2 cellular contexts compared by ENCODE assay signal in the genomic region with DNA sequence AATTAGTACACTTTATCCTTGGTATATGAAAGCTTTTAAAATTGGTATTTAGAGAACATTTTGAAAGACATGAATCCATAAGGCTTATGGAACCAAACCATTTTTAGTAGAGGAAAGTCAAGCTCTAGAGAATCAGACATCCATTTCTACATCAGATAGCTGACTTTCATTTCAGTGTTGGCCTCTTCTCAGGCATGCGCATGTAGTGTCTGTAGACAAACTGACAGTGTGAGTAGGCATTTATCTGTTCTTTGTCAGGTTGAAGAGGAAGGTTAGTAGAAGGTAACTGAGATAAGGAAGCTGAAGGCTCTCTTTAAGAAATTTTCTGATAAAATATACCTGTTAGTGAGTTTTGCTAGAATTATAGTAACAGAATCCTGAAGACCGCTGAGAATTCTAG.
TF ChIP-seq lines count a peak whose summit lies in the region.

No MANE protein-coding gene starts in this region.

TF ChIP-seq in K562, 482 proteins besides CTCF, POLR2A, EP300 and RAD21:
- TF ChIP-seq NRF1 (conservative IDR thresholded peaks at IDR 0.05 in 1 of 2, IDR thresholded peaks at IDR 0.05 in 1 of 2), result peak; percentile 86 to 88
- no peak for TF ChIP-seq DPF2 (IDR thresholded peaks at IDR 0.05)

TF ChIP-seq in H1, 55 proteins besides CTCF, POLR2A, EP300 and RAD21 (continued from another document):
- TF ChIP-seq BRCA1 (IDR thresholded peaks at IDR 0.05; ENCODE audit: low read depth, low read length), result no peak
- no peak for TF ChIP-seq PHF8 (conservative IDR thresholded peaks at IDR 0.05; ENCODE audit: low read depth, low read length)
- no peak for TF ChIP-seq RBBP5 (IDR thresholded peaks at IDR 0.05; ENCODE audit: borderline replicate concordance, low read depth, low read length)
- TF ChIP-seq POLR2AphosphoS5 (IDR thresholded peaks at IDR 0.05; ENCODE audit: low read depth, low read length), result no peak
- no peak for TF ChIP-seq NRF1 (IDR thresholded peaks at IDR 0.05; ENCODE audit: low read depth, low read length)
- TF ChIP-seq, protein P1, sequence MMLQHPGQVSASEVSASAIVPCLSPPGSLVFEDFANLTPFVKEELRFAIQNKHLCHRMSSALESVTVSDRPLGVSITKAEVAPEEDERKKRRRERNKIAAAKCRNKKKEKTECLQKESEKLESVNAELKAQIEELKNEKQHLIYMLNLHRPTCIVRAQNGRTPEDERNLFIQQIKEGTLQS (IDR thresholded peaks at IDR 0.05; ENCODE audit: insufficient read depth, low read depth, low read length), result no peak
- no peak for TF ChIP-seq HDAC6 (IDR thresholded peaks at IDR 0.05; ENCODE audit: low read depth, low read length)
- no peak for TF ChIP-seq EZH2 (IDR thresholded peaks at IDR 0.05; ENCODE audit: low read depth, low read length, severe bottlenecking)
- no peak for TF ChIP-seq ZNF274 (IDR thresholded peaks at IDR 0.05; ENCODE audit: borderline replicate concordance, extremely low read depth, low read length)
- no peak for TF ChIP-seq SIX5 (IDR thresholded peaks at IDR 0.05; ENCODE audit: low read depth, low read length)
- TF ChIP-seq CBX8 (IDR thresholded peaks at IDR 0.05; ENCODE audit: borderline replicate concordance, low read depth, low read length), result no peak
- TF ChIP-seq SRF (IDR thresholded peaks at IDR 0.05; ENCODE audit: low read depth, low read length), result no peak
- no peak for TF ChIP-seq CREB1 (IDR thresholded peaks at IDR 0.05)
- TF ChIP-seq SUZ12 (IDR thresholded peaks at IDR 0.05; ENCODE audit: low read length), result no peak
- TF ChIP-seq KDM1A (IDR thresholded peaks at IDR 0.05; ENCODE audit: borderline replicate concordance, low read length), result no peak
- no peak for TF ChIP-seq CBX5 (IDR thresholded peaks at IDR 0.05; ENCODE audit: low read depth, low read length)
- TF ChIP-seq HDAC2 (IDR thresholded peaks at IDR 0.05; ENCODE audit: borderline replicate concordance in 1 of 2, low read depth in 2 of 2, low read length in 2 of 2), result no peak
- TF ChIP-seq, protein P2, sequence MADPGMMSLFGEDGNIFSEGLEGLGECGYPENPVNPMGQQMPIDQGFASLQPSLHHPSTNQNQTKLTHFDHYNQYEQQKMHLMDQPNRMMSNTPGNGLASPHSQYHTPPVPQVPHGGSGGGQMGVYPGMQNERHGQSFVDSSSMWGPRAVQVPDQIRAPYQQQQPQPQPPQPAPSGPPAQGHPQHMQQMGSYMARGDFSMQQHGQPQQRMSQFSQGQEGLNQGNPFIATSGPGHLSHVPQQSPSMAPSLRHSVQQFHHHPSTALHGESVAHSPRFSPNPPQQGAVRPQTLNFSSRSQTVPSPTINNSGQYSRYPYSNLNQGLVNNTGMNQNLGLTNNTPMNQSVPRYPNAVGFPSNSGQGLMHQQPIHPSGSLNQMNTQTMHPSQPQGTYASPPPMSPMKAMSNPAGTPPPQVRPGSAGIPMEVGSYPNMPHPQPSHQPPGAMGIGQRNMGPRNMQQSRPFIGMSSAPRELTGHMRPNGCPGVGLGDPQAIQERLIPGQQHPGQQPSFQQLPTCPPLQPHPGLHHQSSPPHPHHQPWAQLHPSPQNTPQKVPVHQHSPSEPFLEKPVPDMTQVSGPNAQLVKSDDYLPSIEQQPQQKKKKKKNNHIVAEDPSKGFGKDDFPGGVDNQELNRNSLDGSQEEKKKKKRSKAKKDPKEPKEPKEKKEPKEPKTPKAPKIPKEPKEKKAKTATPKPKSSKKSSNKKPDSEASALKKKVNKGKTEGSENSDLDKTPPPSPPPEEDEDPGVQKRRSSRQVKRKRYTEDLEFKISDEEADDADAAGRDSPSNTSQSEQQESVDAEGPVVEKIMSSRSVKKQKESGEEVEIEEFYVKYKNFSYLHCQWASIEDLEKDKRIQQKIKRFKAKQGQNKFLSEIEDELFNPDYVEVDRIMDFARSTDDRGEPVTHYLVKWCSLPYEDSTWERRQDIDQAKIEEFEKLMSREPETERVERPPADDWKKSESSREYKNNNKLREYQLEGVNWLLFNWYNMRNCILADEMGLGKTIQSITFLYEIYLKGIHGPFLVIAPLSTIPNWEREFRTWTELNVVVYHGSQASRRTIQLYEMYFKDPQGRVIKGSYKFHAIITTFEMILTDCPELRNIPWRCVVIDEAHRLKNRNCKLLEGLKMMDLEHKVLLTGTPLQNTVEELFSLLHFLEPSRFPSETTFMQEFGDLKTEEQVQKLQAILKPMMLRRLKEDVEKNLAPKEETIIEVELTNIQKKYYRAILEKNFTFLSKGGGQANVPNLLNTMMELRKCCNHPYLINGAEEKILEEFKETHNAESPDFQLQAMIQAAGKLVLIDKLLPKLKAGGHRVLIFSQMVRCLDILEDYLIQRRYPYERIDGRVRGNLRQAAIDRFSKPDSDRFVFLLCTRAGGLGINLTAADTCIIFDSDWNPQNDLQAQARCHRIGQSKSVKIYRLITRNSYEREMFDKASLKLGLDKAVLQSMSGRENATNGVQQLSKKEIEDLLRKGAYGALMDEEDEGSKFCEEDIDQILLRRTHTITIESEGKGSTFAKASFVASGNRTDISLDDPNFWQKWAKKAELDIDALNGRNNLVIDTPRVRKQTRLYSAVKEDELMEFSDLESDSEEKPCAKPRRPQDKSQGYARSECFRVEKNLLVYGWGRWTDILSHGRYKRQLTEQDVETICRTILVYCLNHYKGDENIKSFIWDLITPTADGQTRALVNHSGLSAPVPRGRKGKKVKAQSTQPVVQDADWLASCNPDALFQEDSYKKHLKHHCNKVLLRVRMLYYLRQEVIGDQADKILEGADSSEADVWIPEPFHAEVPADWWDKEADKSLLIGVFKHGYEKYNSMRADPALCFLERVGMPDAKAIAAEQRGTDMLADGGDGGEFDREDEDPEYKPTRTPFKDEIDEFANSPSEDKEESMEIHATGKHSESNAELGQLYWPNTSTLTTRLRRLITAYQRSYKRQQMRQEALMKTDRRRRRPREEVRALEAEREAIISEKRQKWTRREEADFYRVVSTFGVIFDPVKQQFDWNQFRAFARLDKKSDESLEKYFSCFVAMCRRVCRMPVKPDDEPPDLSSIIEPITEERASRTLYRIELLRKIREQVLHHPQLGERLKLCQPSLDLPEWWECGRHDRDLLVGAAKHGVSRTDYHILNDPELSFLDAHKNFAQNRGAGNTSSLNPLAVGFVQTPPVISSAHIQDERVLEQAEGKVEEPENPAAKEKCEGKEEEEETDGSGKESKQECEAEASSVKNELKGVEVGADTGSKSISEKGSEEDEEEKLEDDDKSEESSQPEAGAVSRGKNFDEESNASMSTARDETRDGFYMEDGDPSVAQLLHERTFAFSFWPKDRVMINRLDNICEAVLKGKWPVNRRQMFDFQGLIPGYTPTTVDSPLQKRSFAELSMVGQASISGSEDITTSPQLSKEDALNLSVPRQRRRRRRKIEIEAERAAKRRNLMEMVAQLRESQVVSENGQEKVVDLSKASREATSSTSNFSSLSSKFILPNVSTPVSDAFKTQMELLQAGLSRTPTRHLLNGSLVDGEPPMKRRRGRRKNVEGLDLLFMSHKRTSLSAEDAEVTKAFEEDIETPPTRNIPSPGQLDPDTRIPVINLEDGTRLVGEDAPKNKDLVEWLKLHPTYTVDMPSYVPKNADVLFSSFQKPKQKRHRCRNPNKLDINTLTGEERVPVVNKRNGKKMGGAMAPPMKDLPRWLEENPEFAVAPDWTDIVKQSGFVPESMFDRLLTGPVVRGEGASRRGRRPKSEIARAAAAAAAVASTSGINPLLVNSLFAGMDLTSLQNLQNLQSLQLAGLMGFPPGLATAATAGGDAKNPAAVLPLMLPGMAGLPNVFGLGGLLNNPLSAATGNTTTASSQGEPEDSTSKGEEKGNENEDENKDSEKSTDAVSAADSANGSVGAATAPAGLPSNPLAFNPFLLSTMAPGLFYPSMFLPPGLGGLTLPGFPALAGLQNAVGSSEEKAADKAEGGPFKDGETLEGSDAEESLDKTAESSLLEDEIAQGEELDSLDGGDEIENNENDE (IDR thresholded peaks at IDR 0.05; ENCODE audit: insufficient replicate concordance, low read length), result no peak
- TF ChIP-seq BCL11A (IDR thresholded peaks at IDR 0.05; ENCODE audit: low read depth in 2 of 2, low read length in 2 of 2), result no peak
TF ChIP-seq in H1: peak in this region for 0.
